1 cellular context compared by ENCODE assay signal in the genomic region with DNA sequence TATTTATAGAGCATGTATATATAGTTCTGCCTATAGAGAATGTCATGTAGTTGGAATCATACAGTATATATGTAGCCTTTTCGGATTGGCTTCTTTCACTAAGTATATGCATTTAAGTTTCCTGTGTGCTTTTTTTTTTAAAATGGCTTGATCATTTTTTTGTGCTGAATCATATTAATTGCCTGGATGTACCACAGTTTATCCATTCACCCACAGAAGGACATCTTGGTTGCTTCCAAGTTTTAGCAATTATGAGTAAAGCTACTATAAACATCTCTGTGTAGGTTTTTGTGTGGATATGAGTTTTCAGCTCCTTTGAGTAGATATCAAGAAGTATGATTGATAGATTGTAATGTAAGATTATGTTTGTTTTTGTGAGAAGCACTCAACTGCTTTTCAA.
TF ChIP-seq lines count a peak whose summit lies in the region.

No MANE protein-coding gene starts in this region.

TF ChIP-seq in SK-N-SH, 30 proteins besides CTCF, POLR2A, EP300 and RAD21 (continued from another document):
- TF ChIP-seq, protein P1, sequence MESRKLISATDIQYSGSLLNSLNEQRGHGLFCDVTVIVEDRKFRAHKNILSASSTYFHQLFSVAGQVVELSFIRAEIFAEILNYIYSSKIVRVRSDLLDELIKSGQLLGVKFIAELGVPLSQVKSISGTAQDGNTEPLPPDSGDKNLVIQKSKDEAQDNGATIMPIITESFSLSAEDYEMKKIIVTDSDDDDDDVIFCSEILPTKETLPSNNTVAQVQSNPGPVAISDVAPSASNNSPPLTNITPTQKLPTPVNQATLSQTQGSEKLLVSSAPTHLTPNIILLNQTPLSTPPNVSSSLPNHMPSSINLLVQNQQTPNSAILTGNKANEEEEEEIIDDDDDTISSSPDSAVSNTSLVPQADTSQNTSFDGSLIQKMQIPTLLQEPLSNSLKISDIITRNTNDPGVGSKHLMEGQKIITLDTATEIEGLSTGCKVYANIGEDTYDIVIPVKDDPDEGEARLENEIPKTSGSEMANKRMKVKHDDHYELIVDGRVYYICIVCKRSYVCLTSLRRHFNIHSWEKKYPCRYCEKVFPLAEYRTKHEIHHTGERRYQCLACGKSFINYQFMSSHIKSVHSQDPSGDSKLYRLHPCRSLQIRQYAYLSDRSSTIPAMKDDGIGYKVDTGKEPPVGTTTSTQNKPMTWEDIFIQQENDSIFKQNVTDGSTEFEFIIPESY (IDR thresholded peaks at IDR 0.05; ENCODE audit: borderline replicate concordance, low read depth) = no peak
- TF ChIP-seq MXI1 (IDR thresholded peaks at IDR 0.05; ENCODE audit: low read depth, low read length) (no peak), RXRA (IDR thresholded peaks at IDR 0.05; ENCODE audit: borderline replicate concordance, low read depth) (no peak), NFIC (IDR thresholded peaks at IDR 0.05; ENCODE audit: borderline replicate concordance) (no peak)
- TF ChIP-seq, protein P2, sequence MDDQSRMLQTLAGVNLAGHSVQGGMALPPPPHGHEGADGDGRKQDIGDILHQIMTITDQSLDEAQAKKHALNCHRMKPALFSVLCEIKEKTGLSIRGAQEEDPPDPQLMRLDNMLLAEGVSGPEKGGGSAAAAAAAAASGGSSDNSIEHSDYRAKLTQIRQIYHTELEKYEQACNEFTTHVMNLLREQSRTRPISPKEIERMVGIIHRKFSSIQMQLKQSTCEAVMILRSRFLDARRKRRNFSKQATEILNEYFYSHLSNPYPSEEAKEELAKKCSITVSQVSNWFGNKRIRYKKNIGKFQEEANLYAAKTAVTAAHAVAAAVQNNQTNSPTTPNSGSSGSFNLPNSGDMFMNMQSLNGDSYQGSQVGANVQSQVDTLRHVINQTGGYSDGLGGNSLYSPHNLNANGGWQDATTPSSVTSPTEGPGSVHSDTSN (IDR thresholded peaks at IDR 0.05) = no peak
- TF ChIP-seq, protein P3, sequence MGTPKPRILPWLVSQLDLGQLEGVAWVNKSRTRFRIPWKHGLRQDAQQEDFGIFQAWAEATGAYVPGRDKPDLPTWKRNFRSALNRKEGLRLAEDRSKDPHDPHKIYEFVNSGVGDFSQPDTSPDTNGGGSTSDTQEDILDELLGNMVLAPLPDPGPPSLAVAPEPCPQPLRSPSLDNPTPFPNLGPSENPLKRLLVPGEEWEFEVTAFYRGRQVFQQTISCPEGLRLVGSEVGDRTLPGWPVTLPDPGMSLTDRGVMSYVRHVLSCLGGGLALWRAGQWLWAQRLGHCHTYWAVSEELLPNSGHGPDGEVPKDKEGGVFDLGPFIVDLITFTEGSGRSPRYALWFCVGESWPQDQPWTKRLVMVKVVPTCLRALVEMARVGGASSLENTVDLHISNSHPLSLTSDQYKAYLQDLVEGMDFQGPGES (IDR thresholded peaks at IDR 0.05; ENCODE audit: low read depth, low read length) = no peak
